ENCODE assay signal across 8 cellular contexts in the genomic region with DNA sequence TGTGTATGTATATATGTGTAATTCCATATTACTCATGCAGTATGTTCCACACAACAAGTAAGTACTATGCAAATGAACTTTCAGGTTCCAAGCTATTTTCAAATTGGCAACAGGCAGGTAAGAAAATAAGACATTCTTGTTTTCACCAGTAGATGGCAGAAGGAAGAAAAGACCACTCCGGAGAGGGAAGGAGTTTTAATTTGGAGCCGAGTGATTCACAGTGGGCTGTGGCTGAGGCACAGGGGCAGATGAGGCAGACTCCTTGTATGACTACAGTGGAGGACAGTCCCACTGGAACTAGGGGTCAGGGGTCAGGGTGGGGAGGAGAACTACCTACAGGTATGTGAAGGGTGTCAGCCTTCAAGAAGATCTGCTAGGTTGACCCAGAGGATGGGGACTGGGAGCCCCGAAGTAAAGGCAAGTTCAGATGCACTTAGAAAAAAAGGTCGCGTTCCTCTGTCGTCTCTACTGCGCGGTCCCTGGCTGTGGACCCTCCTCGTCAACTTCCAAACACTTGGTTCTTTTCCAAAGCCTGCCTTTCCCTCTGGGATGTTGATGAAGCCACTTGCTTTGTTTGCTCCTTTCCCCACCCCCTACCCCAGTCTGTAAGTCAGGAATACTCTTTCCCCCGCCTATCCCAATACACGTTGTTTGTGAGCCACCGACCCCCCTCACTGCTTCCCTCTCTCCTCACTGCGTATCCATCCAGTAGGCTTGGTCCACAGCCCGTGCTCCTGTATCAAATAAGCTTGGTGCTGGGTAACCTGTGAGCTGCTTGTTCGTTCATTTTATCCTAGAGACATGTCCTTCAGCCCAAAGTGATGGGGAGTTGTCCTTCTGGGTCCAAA. TPM values are rescaled to one million over a fixed set of nuclear protein-coding genes. Genes with fewer than 3 reads are reported as not detected.
A peak's percentile ranks its signal among the peaks of the same experiment; 100 is the strongest.
DNase-seq lines count a peak whose midpoint lies in the region; ATAC-seq and TF ChIP-seq lines count a peak whose summit lies in the region.
"Had no signal": no experiment of that assay in that cellular context is flagged by ENCODE, and none has a peak within 500 bp of the region (broad histone marks: within the 10 kb centered on the region; RNA-seq: fewer than 3 reads in every experiment).

No MANE protein-coding gene starts in this region.

- no peak overlapping the region for H3K27ac ChIP-seq in OCI-LY3 (ENCODE audit: low read length)

- H3K27ac Mint-ChIP-seq in activated T-helper 17 cell treated with anti-CD3 and anti-CD28 coated beads, Interleukin-2, amount 50 U/mL, for 72 hours: peak overlapping the region; percentile 61
- H3K27ac Mint-ChIP-seq: dendritic cell treated with granulocyte-macrophage colony-stimulating factor and Interleukin-4, amounts not matched to agents 40 ng/mL and 50 ng/mL, for 4 days had no signal

- H3K4me1 ChIP-seq in OCI-LY3 (ENCODE audit: low read length): peaks cover 13% of the 10 kb centered on the region

- intact Hi-C loops in posterior vena cava (cut with DNase I): loop anchor here in 1 of 2 donors (10.0 kb wide), 1 partner anchor 148 kb away; no protein-coding TSS in a partner anchor

- H4K20me1 ChIP-seq in OCI-LY3 (ENCODE audit: insufficient read depth, low read length): peaks cover 4% of the 10 kb centered on the region; the same call in 1 of the 2 replicates

- no peak overlapping the region for H3K9ac ChIP-seq in OCI-LY3 (ENCODE audit: low read length)

- peaks cover 53% of the 10 kb centered on the region for H3K36me3 ChIP-seq in OCI-LY3 (replicated peaks; ENCODE audit: low read depth, low read length)

- ATAC-seq in HG03342 (IDR thresholded peaks at IDR 0.05; ENCODE audit: unreplicated experiment) (peak; percentile 49), GM21360 (IDR thresholded peaks at IDR 0.05; ENCODE audit: unreplicated experiment) (no peak)
- ATAC-seq in activated T-helper 17 cell treated with anti-CD3 and anti-CD28 coated beads, Interleukin-2, amount 50 U/mL, for 72 hours (replicated peaks): peak; percentile 96

- H3K4me3 ChIP-seq in GM12864 (ENCODE audit: low read depth, low read length): no peak overlapping the region
- no peak overlapping the region for H3K4me3 ChIP-seq in OCI-LY3 (ENCODE audit: low read length)

- DNase-seq in GM12864 (ENCODE audit: low read depth) (peak; percentile 29), globus pallidus (ENCODE audit: low spot score) (peak; percentile 19), posterior vena cava (ENCODE audit: low spot score) (peak; percentile 83)

- TF ChIP-seq CTCF in GM12864 (IDR thresholded peaks at IDR 0.05; ENCODE audit: low read depth, low read length, missing control alignments): peak; percentile 54
- TF ChIP-seq CTCF in OCI-LY3 (IDR thresholded peaks at IDR 0.05; ENCODE audit: low read depth, low read length): peak; percentile 62

- H3K4me1 Mint-ChIP-seq in activated T-helper 17 cell treated with anti-CD3 and anti-CD28 coated beads, Interleukin-2, amount 50 U/mL, for 72 hours: peaks cover 29% of the 10 kb centered on the region

- no peaks in the 10 kb centered on the region for H3K9me3 Mint-ChIP-seq in activated T-helper 17 cell treated with anti-CD3 and anti-CD28 coated beads, Interleukin-2, amount 50 U/mL, for 72 hours
- H3K9me3 Mint-ChIP-seq: dendritic cell treated with granulocyte-macrophage colony-stimulating factor and Interleukin-4, amounts not matched to agents 40 ng/mL and 50 ng/mL, for 4 days had no signal

- H2AFZ ChIP-seq in OCI-LY3 (ENCODE audit: low read depth, low read length): no peak overlapping the region

- H3K36me3 Mint-ChIP-seq in activated T-helper 17 cell treated with anti-CD3 and anti-CD28 coated beads, Interleukin-2, amount 50 U/mL, for 72 hours (ENCODE audit: low read depth): peaks cover 45% of the 10 kb centered on the region

- H3K9me3 ChIP-seq in OCI-LY3 (ENCODE audit: insufficient read depth, low read length): peaks cover 4% of the 10 kb centered on the region; the same call in 1 of the 2 replicates

- no peaks in the 10 kb centered on the region for H3K27me3 Mint-ChIP-seq in activated T-helper 17 cell treated with anti-CD3 and anti-CD28 coated beads, Interleukin-2, amount 50 U/mL, for 72 hours
- H3K27me3 Mint-ChIP-seq: dendritic cell treated with granulocyte-macrophage colony-stimulating factor and Interleukin-4, amounts not matched to agents 40 ng/mL and 50 ng/mL, for 4 days had no signal

- no peaks in the 10 kb centered on the region for H3K79me2 ChIP-seq in OCI-LY3 (ENCODE audit: low read length)

- peak overlapping the region; percentile 5 for H3K4me3 Mint-ChIP-seq in activated T-helper 17 cell treated with anti-CD3 and anti-CD28 coated beads, Interleukin-2, amount 50 U/mL, for 72 hours
- H3K4me3 Mint-ChIP-seq: dendritic cell treated with granulocyte-macrophage colony-stimulating factor and Interleukin-4, amounts not matched to agents 40 ng/mL and 50 ng/mL, for 4 days had no signal

- no peak overlapping the region for H3K4me2 ChIP-seq in OCI-LY3 (ENCODE audit: low read length)

- H3K27me3 ChIP-seq in OCI-LY3 (ENCODE audit: low read depth, low read length): no peaks in the 10 kb centered on the region

RNA-seq across cellular contexts. Expression of gene DDX47, which starts 24.1 kb away (rescaled TPM):
- 10 to 100 TPM; 90.0 to 90.4 TPM for total RNA-seq in activated T-helper 17 cell treated with anti-CD3 and anti-CD28 coated beads, Interleukin-2, amount 50 U/mL, for 72 hours
- total RNA-seq in posterior vena cava: 10 to 100 TPM; 40.9 to 43.1 TPM

RNA-seq across cellular contexts. Expression of gene APOLD1, which starts 51.8 kb away (rescaled TPM):
- 10 to 100 TPM in 1 of 2 donors, 1 to 10 TPM in 1; 8.7 to 42.2 TPM for total RNA-seq in activated T-helper 17 cell treated with anti-CD3 and anti-CD28 coated beads, Interleukin-2, amount 50 U/mL, for 72 hours
- 10 to 100 TPM; 22.4 to 45.1 TPM for total RNA-seq in posterior vena cava

RNA-seq across cellular contexts. Expression of gene GPRC5A, which starts 54.1 kb away (rescaled TPM):
- 1 to 10 TPM in 1 of 2 donors, under 1 TPM in 1; 0.99 to 2.9 TPM for total RNA-seq in activated T-helper 17 cell treated with anti-CD3 and anti-CD28 coated beads, Interleukin-2, amount 50 U/mL, for 72 hours
- total RNA-seq in posterior vena cava: 10 to 100 TPM; 16.2 to 23.4 TPM

Comparison
In these comparisons a context has a peak if more than half of its experiments do, and no peak if none do; other contexts are left out.
1. DNase-seq: peak in every context shown above with its lines; median percentile 83 in posterior vena cava; 29 in GM12864; 19 in globus pallidus.
2. RNA of gene GPRC5A, which starts 54.1 kb away (total RNA-seq): 16.2 to 23.4 TPM in posterior vena cava; 0.99 to 2.9 TPM in activated T-helper 17 cell treated with anti-CD3 and anti-CD28 coated beads, Interleukin-2, amount 50 U/mL, for 72 hours; every median in the first group is over 4 times any median in the second.